Comparison of ENCODE assay signal across 8 cellular contexts in genomic region chr1:244918422-244919319, GRCh38. TPM values are rescaled to one million over a fixed set of nuclear protein-coding genes. Genes with fewer than 3 reads are reported as not detected.
DNase-seq lines count a peak whose midpoint lies in the region; ATAC-seq, FAIRE-seq and TF ChIP-seq lines count a peak whose summit lies in the region.

No MANE protein-coding gene starts in this region.

- peaks cover 0 to 11% (median 7%) of the 10 kb centered on the region in 4 experiments; a peak in 3 of 7 replicates for H3K27me3 ChIP-seq in H1 (replicated peaks in 1 of 4; ENCODE audit: control insufficient read depth in 3 of 4, extremely low read depth in 1 of 4, insufficient read depth in 3 of 4, low read length in 3 of 4)

- no peak overlapping the region for H2BK12ac ChIP-seq in H1 (ENCODE audit: low read depth, low read length)

- H3K27ac ChIP-seq in H1 (ENCODE audit: low read depth, low read length) = no peak overlapping the region

- no peak overlapping the region for H4K5ac ChIP-seq in H1 (ENCODE audit: insufficient read length, low read depth, low read length)

- 0 out of 2 replicates have a peak overlapping the region, but pooled peaks have one; percentile 49 for H2AFZ ChIP-seq in H1 (ENCODE audit: low read length)

- peak overlapping the region; percentile 70 to 91 for H3K4me2 ChIP-seq in H1 (ENCODE audit: insufficient read depth in 1 of 2, low read depth in 2 of 2, low read length in 2 of 2)

- peaks cover 5% of the 10 kb centered on the region; the same call in 1 of the 2 replicates for H3K23me2 ChIP-seq in H1 (ENCODE audit: low read depth, low read length)

- H3K4ac ChIP-seq in H1 (replicated peaks; ENCODE audit: insufficient read length, low read depth, low read length) = no peak overlapping the region

- H2BK5ac ChIP-seq in H1 (ENCODE audit: low read depth, low read length) = no peak overlapping the region

- H4K8ac ChIP-seq in H1 (ENCODE audit: extremely low read depth, insufficient read depth, low read length) = no peak overlapping the region

- no peak overlapping the region for H4K91ac ChIP-seq in H1 (replicated peaks; ENCODE audit: insufficient read length, low read length)

- peak; percentile 33 for ATAC-seq in HG02884 (IDR thresholded peaks at IDR 0.05; ENCODE audit: unreplicated experiment)
- peak; percentile 94 for ATAC-seq in mucosa of descending colon
- ATAC-seq in GM18520 (IDR thresholded peaks at IDR 0.05; ENCODE audit: unreplicated experiment) = no peak

- no peak for TF ChIP-seq CTCF in H1 (IDR thresholded peaks at IDR 0.05; ENCODE audit: control extremely low read depth in 1 of 3, insufficient read depth in 1 of 3, low read depth in 1 of 3, low read length in 3 of 3)
- TF ChIP-seq CTCF in mucosa of descending colon (IDR thresholded peaks at IDR 0.05) = no peak

- H2AK5ac ChIP-seq in H1 (ENCODE audit: low read depth, low read length) = no peak overlapping the region

- H3K9me3 ChIP-seq in H1 (ENCODE audit: insufficient read depth in 2 of 2, low read depth in 1 of 2, low read length in 1 of 2) (no peaks in the 10 kb centered on the region), mucosa of descending colon (no peaks in the 10 kb centered on the region)

- H2BK120ac ChIP-seq in H1 (replicated peaks; ENCODE audit: low read depth, low read length) = no peak overlapping the region

- CTCF ChIA-PET in H1 (lab: Charles Lee; ENCODE audit: partially characterized antibody) = interaction anchor here (1.6 kb wide), 1 partner anchor 7 kb away, joined by 3 read pairs; no protein-coding TSS in a partner anchor

- H3K14ac ChIP-seq in H1 (ENCODE audit: insufficient read length) = no peak overlapping the region

- intact Hi-C loops in mucosa of descending colon (cut with DNase I, micrococcal nuclease) = no loop called here

- peak; percentile 68; the same call in 1 of the 2 replicates for TF ChIP-seq POLR2A in GM12892 (IDR thresholded peaks at IDR 0.05; ENCODE audit: low read depth, low read length)
- TF ChIP-seq POLR2A in H1 (IDR thresholded peaks at IDR 0.05; ENCODE audit: control extremely low read depth in 1 of 2, low read depth in 2 of 2, low read length in 2 of 2) = no peak

- H2BK15ac ChIP-seq in H1 (ENCODE audit: low read length) = no peak overlapping the region

- H3K23ac ChIP-seq in H1 (ENCODE audit: insufficient read length) = no peak overlapping the region

- no peak overlapping the region for H3K9ac ChIP-seq in H1 (replicated peaks in 1 of 4; ENCODE audit: extremely low read depth in 1 of 4, low read depth in 3 of 4, low read length in 3 of 4)

- H3K36me3 ChIP-seq in H1 (ENCODE audit: control insufficient read depth in 2 of 4, insufficient read depth in 4 of 4, low read length in 3 of 4) = no peaks in the 10 kb centered on the region
- H3K36me3 ChIP-seq in mucosa of descending colon (ENCODE audit: low read depth) = no peaks in the 10 kb centered on the region

- no peak overlapping the region for H2BK20ac ChIP-seq in H1 (ENCODE audit: low read length)

- WGBS in H1 (ENCODE audit: extremely low coverage in 1 of 2, insufficient coverage in 1 of 2, insufficient read length in 1 of 2, insufficient replicate concordance in 2 of 2, low coverage in 1 of 2, low lambda C conversion rate in 2 of 2, missing lambda C conversion rate in 1 of 2), 2 experiments = 11% methylated on average over 47 of the region's 62 CpGs; no CpG with 5 or more reads in 1 of the 2 experiments

- H3K4me3 ChIP-seq in H1 (ENCODE audit: extremely low read depth in 1 of 4, insufficient read depth in 2 of 4, low read depth in 3 of 4, low read length in 4 of 4) = peak overlapping the region; percentile 29 to 61 (median 36)
- H3K4me3 ChIP-seq in mucosa of descending colon = no peak overlapping the region

- FAIRE-seq in GM12892 (lab: Jason Lieb, UNC) (peak; percentile 92), H1 (lab: Jason Lieb, UNC) (no peak)

- no peaks in the 10 kb centered on the region for H4K20me1 ChIP-seq in H1 (replicated peaks in 1 of 2; ENCODE audit: control insufficient read depth in 1 of 2, insufficient read depth in 2 of 2, low read length in 2 of 2)

- H3K79me2 ChIP-seq in H1 (ENCODE audit: control insufficient read depth in 1 of 2, insufficient read depth in 2 of 2, low read length in 2 of 2) = no peaks in the 10 kb centered on the region

- TF ChIP-seq RAD21 in H1 (IDR thresholded peaks at IDR 0.05 in 1 of 2, conservative IDR thresholded peaks at IDR 0.05 in 1 of 2; ENCODE audit: low read depth in 2 of 2, low read length in 2 of 2) = no peak

- H3K56ac ChIP-seq in H1 (replicated peaks; ENCODE audit: insufficient read length, low read depth, low read length) = no peak overlapping the region

- no peak overlapping the region for H3K18ac ChIP-seq in H1 (ENCODE audit: extremely low read depth, low read length)

- H3K4me1 ChIP-seq in H1 (replicated peaks in 1 of 4; ENCODE audit: control insufficient read depth in 3 of 4, insufficient read depth in 4 of 4, low read length in 3 of 4) (peaks cover 2 to 4% (median 3%) of the 10 kb centered on the region in 4 experiments; a peak in 6 of 7 replicates), mucosa of descending colon (ENCODE audit: low read depth) (no peaks in the 10 kb centered on the region)

- no peaks in the 10 kb centered on the region for H3K79me1 ChIP-seq in H1 (ENCODE audit: low read depth, low read length)

- TF ChIP-seq EP300 in H1 (IDR thresholded peaks at IDR 0.05; ENCODE audit: borderline replicate concordance in 1 of 2, low read depth in 2 of 2, low read length in 2 of 2) = no peak

- POLR2A ChIA-PET in H1 (lab: Charles Lee; ENCODE audit: partially characterized antibody) = no interaction called here

- peak; percentile 54 for DNase-seq in GM12892 (ENCODE audit: insufficient read length)
- DNase-seq in NCI-H446 treated with DMSO at 0.1 percent for 48 hours (lab: John Stamatoyannopoulos, UW) = peak; percentile 11
- peak; percentile 5 to 17 (median 14) for DNase-seq in activated CD8-positive, alpha-beta memory T cell treated with anti-CD3 and anti-CD28 coated beads for 48 hours (ENCODE audit: low read depth in 2 of 3, low spot score in 2 of 3)
- peak in 1 of 2 experiments; percentile 59 for DNase-seq in H1 (ENCODE audit: low read depth in 1 of 2, low spot score in 2 of 2)
- peak; percentile 45 to 64 (median 60) for DNase-seq in mucosa of descending colon
- DNase-seq in stimulated activated CD8-positive, alpha-beta memory T cell treated with anti-CD3 and anti-CD28 coated beads, Interleukin-4, amount 100 ng/mL, for 1 hour (ENCODE audit: low read depth in 2 of 2, low spot score in 1 of 2) = peak; percentile 5 to 28

TF ChIP-seq in H1, 55 proteins besides CTCF, POLR2A, EP300 and RAD21 (continues in another document):
- TF ChIP-seq ZNF274 (IDR thresholded peaks at IDR 0.05; ENCODE audit: borderline replicate concordance, extremely low read depth, low read length) (no peak), USF2 (IDR thresholded peaks at IDR 0.05; ENCODE audit: low read length) (no peak), MAX (IDR thresholded peaks at IDR 0.05) (peak; percentile 66), KDM5A (IDR thresholded peaks at IDR 0.05; ENCODE audit: low read length) (no peak), SIN3A (conservative IDR thresholded peaks at IDR 0.05 in 1 of 2, IDR thresholded peaks at IDR 0.05 in 1 of 2; ENCODE audit: low read depth in 1 of 2, low read length in 2 of 2) (peak in 1 of 2 experiments; percentile 79; a peak in 1 of 4 replicates)

RNA-seq across cellular contexts. Expression of gene HNRNPU, which starts 54.3 kb away (rescaled TPM):
- 224 TPM for polyA plus RNA-seq in GM12892 (2012; ENCODE audit: missing spikeins)
- total RNA-seq in H1 (2021; fragmentation: NEBNext Ultra II Directional; extraction: Animal tissue kit (Norgen Biotek cat#: 25700)) = 606 and 614 TPM in 2 replicates
- polyA plus RNA-seq in H1 (2011; rRNA removed) = 87.3 and 95.6 TPM in 2 replicates
- polyA plus RNA-seq in H1 (2011; cell fraction: cytosol; rRNA removed) = 240 TPM
- 179 TPM for polyA plus RNA-seq in H1 (2011; cell fraction: nucleus; rRNA removed)
- polyA plus RNA-seq in H1 (2012, experiment 1 of 2) = 452 to 699 TPM (median 531 TPM) in 4 replicates
- 85.9 TPM for polyA plus RNA-seq in H1 (2012, experiment 2 of 2)
- 352 TPM for polyA plus RNA-seq in H1 (2013, experiment 1 of 2)
- polyA plus RNA-seq in H1 (2013, experiment 2 of 2) = 353 TPM
- 235 and 263 TPM in 2 replicates for polyA minus RNA-seq in H1 (2011; rRNA and poly(A)+ RNA removed)
- 285 TPM for polyA minus RNA-seq in H1 (2011; cell fraction: cytosol; rRNA and poly(A)+ RNA removed)
- 272 TPM for polyA minus RNA-seq in H1 (2011; cell fraction: nucleus; rRNA and poly(A)+ RNA removed)
- 100 to 1,000 TPM; 197 to 281 (median 260) TPM for total RNA-seq in mucosa of descending colon
